ENCODE assay signal across 29 cellular contexts in genomic region chr10:125479059-125479458, GRCh38.
DNase-seq lines count a peak whose midpoint lies in the region; ATAC-seq, FAIRE-seq and TF ChIP-seq lines count a peak whose summit lies in the region.
"Had no signal": no experiment of that assay in that cellular context is flagged by ENCODE, and none has a peak within 500 bp of the region (broad histone marks: within the 10 kb centered on the region; RNA-seq: fewer than 3 reads in every experiment).

No MANE protein-coding gene starts in this region.

- no peak overlapping the region for H3K14ac ChIP-seq in H1 (ENCODE audit: insufficient read length)

- whole genome bisulfite sequencing in H1 (ENCODE audit: extremely low coverage in 1 of 2, insufficient coverage in 1 of 2, insufficient read length in 1 of 2, insufficient replicate concordance in 2 of 2, low coverage in 1 of 2, low lambda C conversion rate in 2 of 2, missing lambda C conversion rate in 1 of 2), 2 experiments, result 93% methylated on average over 4 of the region's 4 CpGs; no CpG with 5 or more reads in 1 of the 2 experiments
- WGBS in endodermal cell (ENCODE audit: insufficient coverage in 1 of 2, insufficient read length in 1 of 2), 2 experiments, result 86 to 100% methylated on average over 2 to 4 of the region's 4 CpGs

- no peaks in the 10 kb centered on the region for H3K9me3 Mint-ChIP-seq in endodermal cell
- H3K9me3 Mint-ChIP-seq: natural killer cell; stimulated activated memory B cell treated with anti-CD40 and anti-IgM and Interleukin-4, amounts not matched to agents 10 μg/mL and 1 μg/mL and 100 μg/mL, for 72 hours; T-helper 1 cell treated with Interleukin-12 subunit alpha and Interleukin-12 subunit beta and Interleukin-4 antibody, amounts not matched to agents 30 μg/mL and 1 μg/mL, for 36 hours had no signal

- H3K4me3 Mint-ChIP-seq in endodermal cell, result no peak overlapping the region
- H3K4me3 Mint-ChIP-seq: natural killer cell; stimulated activated memory B cell treated with anti-CD40 and anti-IgM and Interleukin-4, amounts not matched to agents 10 μg/mL and 1 μg/mL and 100 μg/mL, for 72 hours; T-helper 1 cell treated with Interleukin-12 subunit alpha and Interleukin-12 subunit beta and Interleukin-4 antibody, amounts not matched to agents 30 μg/mL and 1 μg/mL, for 36 hours had no signal

- no peak overlapping the region for H3K27ac Mint-ChIP-seq in endodermal cell
- H3K27ac Mint-ChIP-seq: natural killer cell; stimulated activated memory B cell treated with anti-CD40 and anti-IgM and Interleukin-4, amounts not matched to agents 10 μg/mL and 1 μg/mL and 100 μg/mL, for 72 hours; T-helper 1 cell treated with Interleukin-12 subunit alpha and Interleukin-12 subunit beta and Interleukin-4 antibody, amounts not matched to agents 30 μg/mL and 1 μg/mL, for 36 hours had no signal

- no peaks in the 10 kb centered on the region for H3K79me2 ChIP-seq in H1 (ENCODE audit: control insufficient read depth in 1 of 2, insufficient read depth in 2 of 2, low read length in 2 of 2)

- POLR2A ChIA-PET in H1 (lab: Charles Lee; ENCODE audit: partially characterized antibody), result no interaction called here

- H3K4me1 Mint-ChIP-seq in endodermal cell, result peaks cover 37% of the 10 kb centered on the region
- H3K4me1 Mint-ChIP-seq: natural killer cell; stimulated activated memory B cell treated with anti-CD40 and anti-IgM and Interleukin-4, amounts not matched to agents 10 μg/mL and 1 μg/mL and 100 μg/mL, for 72 hours had no signal

- no peak for FAIRE-seq in H1 (lab: Jason Lieb, UNC)
- FAIRE-seq: RCC 7860 had no signal

- H4K20me1 ChIP-seq in H1 (replicated peaks in 1 of 2; ENCODE audit: control insufficient read depth in 1 of 2, insufficient read depth in 2 of 2, low read length in 2 of 2), result no peaks in the 10 kb centered on the region

- TF ChIP-seq CTCF in HFF-Myc (IDR thresholded peaks at IDR 0.05; ENCODE audit: low read depth, low read length, missing control alignments), result no peak
- no peak for TF ChIP-seq CTCF in RWPE2 (IDR thresholded peaks at IDR 0.05; ENCODE audit: poor library complexity, severe bottlenecking)
- TF ChIP-seq CTCF in H1 (IDR thresholded peaks at IDR 0.05; ENCODE audit: control extremely low read depth in 1 of 3, insufficient read depth in 1 of 3, low read depth in 1 of 3, low read length in 3 of 3), result no peak
- no peak for TF ChIP-seq CTCF in endodermal cell (conservative IDR thresholded peaks at IDR 0.05)

- H4K8ac ChIP-seq in H1 (ENCODE audit: extremely low read depth, insufficient read depth, low read length), result no peak overlapping the region

- H3K9ac ChIP-seq in H1 (replicated peaks in 1 of 4; ENCODE audit: extremely low read depth in 1 of 4, low read depth in 3 of 4, low read length in 3 of 4), result no peak overlapping the region
- no peak overlapping the region for H3K9ac ChIP-seq in endodermal cell (ENCODE audit: extremely low read depth, low read length, poor library complexity, severe bottlenecking)

- TF ChIP-seq RAD21 in H1 (IDR thresholded peaks at IDR 0.05 in 1 of 2, conservative IDR thresholded peaks at IDR 0.05 in 1 of 2; ENCODE audit: low read depth in 2 of 2, low read length in 2 of 2), result no peak

- no peak overlapping the region for H3K4me3 ChIP-seq in HFF-Myc (replicated peaks; ENCODE audit: low read depth, low read length)
- H3K4me3 ChIP-seq in RWPE2 (ENCODE audit: severe bottlenecking), result no peak overlapping the region
- no peak overlapping the region for H3K4me3 ChIP-seq in H1 (ENCODE audit: extremely low read depth in 1 of 4, insufficient read depth in 2 of 4, low read depth in 3 of 4, low read length in 4 of 4)
- no peak overlapping the region for H3K4me3 ChIP-seq in skeletal muscle cell (ENCODE audit: low read depth, low read length)
- H3K4me3 ChIP-seq in endodermal cell (ENCODE audit: low read length), result no peak overlapping the region
- H3K4me3 ChIP-seq: spleen, testis, vagina had no signal

- no peak overlapping the region for H3K18ac ChIP-seq in H1 (ENCODE audit: extremely low read depth, low read length)

- no peak overlapping the region for H2BK15ac ChIP-seq in H1 (ENCODE audit: low read length)

- no peak overlapping the region for H2BK120ac ChIP-seq in H1 (replicated peaks; ENCODE audit: low read depth, low read length)

- 0 out of 2 replicates have a peak overlapping the region, but pooled peaks have one; percentile 37 for H2AFZ ChIP-seq in H1 (ENCODE audit: low read length)

- no peak overlapping the region for H2BK5ac ChIP-seq in H1 (ENCODE audit: low read depth, low read length)

- H4K91ac ChIP-seq in H1 (replicated peaks; ENCODE audit: insufficient read length, low read length), result no peak overlapping the region

- H3K23ac ChIP-seq in H1 (ENCODE audit: insufficient read length), result no peak overlapping the region

- peaks cover 11% of the 10 kb centered on the region for H3K4me1 ChIP-seq in RWPE2 (ENCODE audit: insufficient read depth, poor library complexity, severe bottlenecking)
- peaks cover 2 to 5% (median 3%) of the 10 kb centered on the region in 4 experiments; a peak in 4 of 7 replicates for H3K4me1 ChIP-seq in H1 (replicated peaks in 1 of 4; ENCODE audit: control insufficient read depth in 3 of 4, insufficient read depth in 4 of 4, low read length in 3 of 4)
- H3K4me1 ChIP-seq in endodermal cell (ENCODE audit: control insufficient read depth, insufficient read depth, low read length), result peaks cover 5% of the 10 kb centered on the region
- H3K4me1 ChIP-seq: Caco-2, spleen, testis, vagina had no signal

- TF ChIP-seq POLR2A in H1 (IDR thresholded peaks at IDR 0.05; ENCODE audit: control extremely low read depth in 1 of 2, low read depth in 2 of 2, low read length in 2 of 2), result no peak

- H2AK5ac ChIP-seq in H1 (ENCODE audit: low read depth, low read length), result no peak overlapping the region

- H2BK12ac ChIP-seq in H1 (ENCODE audit: low read depth, low read length), result no peak overlapping the region

- no peak overlapping the region for H2BK20ac ChIP-seq in H1 (ENCODE audit: low read length)

- H3K4me2 ChIP-seq in H1 (ENCODE audit: insufficient read depth in 1 of 2, low read depth in 2 of 2, low read length in 2 of 2), result no peak overlapping the region

- H3K23me2 ChIP-seq in H1 (ENCODE audit: low read depth, low read length), result no peaks in the 10 kb centered on the region

- H3K36me3 ChIP-seq in RWPE2 (ENCODE audit: low read depth) (no peaks in the 10 kb centered on the region), H1 (ENCODE audit: control insufficient read depth in 2 of 4, insufficient read depth in 4 of 4, low read length in 3 of 4) (no peaks in the 10 kb centered on the region), endodermal cell (ENCODE audit: control insufficient read depth, insufficient read depth, low read length) (no peaks in the 10 kb centered on the region)
- H3K36me3 ChIP-seq: spleen, vagina had no signal

- H3K4ac ChIP-seq in H1 (replicated peaks; ENCODE audit: insufficient read length, low read depth, low read length), result no peak overlapping the region

- no peaks in the 10 kb centered on the region for H3K9me3 ChIP-seq in RWPE2 (ENCODE audit: severe bottlenecking)
- H3K9me3 ChIP-seq in H1 (ENCODE audit: insufficient read depth in 2 of 2, low read depth in 1 of 2, low read length in 1 of 2), result no peaks in the 10 kb centered on the region
- H3K9me3 ChIP-seq in endodermal cell (ENCODE audit: control insufficient read depth, low read length), result no peaks in the 10 kb centered on the region
- H3K9me3 ChIP-seq: Caco-2, spleen, testis, vagina had no signal

- peak; percentile 7 for DNase-seq in HFF-Myc (ENCODE audit: extremely low read depth, low read depth)
- DNase-seq in RWPE2 (ENCODE audit: low spot score), result no peak
- DNase-seq in H1 (ENCODE audit: low read depth in 1 of 2, low spot score in 2 of 2), result no peak
- DNase-seq in skeletal muscle cell (ENCODE audit: low read depth), result peak; percentile 0
- DNase-seq in HT-29 (ENCODE audit: low spot score), result no peak
- no peak for DNase-seq in endodermal cell
- DNase-seq: activated CD4-positive, CD25-positive, alpha-beta regulatory T cell treated with anti-CD3 and anti-CD28 coated beads, Interleukin-2, amount 50 U/mL, for 72 hours; activated gamma-delta T cell treated with Interleukin-2 at 50 U/mL for 16 hours; activated T-cell treated with anti-CD3 and anti-CD28 coated beads, Interleukin-2, amount 50 U/mL, for 1 hour; C1 segment of cervical spinal cord; Caco-2; central memory CD4-positive, alpha-beta T cell; erythroblast; foreskin melanocyte; KG1; left ventricle myocardium superior; MV-4-11; natural killer cell; NCI-H2171 treated with DMSO at 0.1 percent for 48 hours; NCI-H524 treated with DMSO at 0.1 percent for 48 hours; NK-92 treated with Interleukin-12 subunit alpha and Interleukin-12 subunit beta, amount 100 ng/mL, for 24 hours; spleen; stimulated activated CD4-positive, alpha-beta T cell treated with anti-CD3 and anti-CD28 coated beads, Interleukin-4, amount 100 ng/mL, for 1 hour; testis had no signal

- H3K27ac ChIP-seq in RWPE2 (ENCODE audit: poor library complexity, severe bottlenecking) (peak overlapping the region; percentile 19), H1 (ENCODE audit: low read depth, low read length) (no peak overlapping the region), endodermal cell (ENCODE audit: low read depth, low read length) (no peak overlapping the region)
- H3K27ac ChIP-seq: spleen, testis, vagina had no signal

- CTCF ChIA-PET in H1 (lab: Charles Lee; ENCODE audit: partially characterized antibody), result interaction anchor here (0.6 kb wide), 1 partner anchor 14 kb away, joined by 5 read pairs; no protein-coding TSS in a partner anchor

- H3K36me3 Mint-ChIP-seq in endodermal cell (ENCODE audit: low read depth), result no peaks in the 10 kb centered on the region
- H3K36me3 Mint-ChIP-seq: natural killer cell; stimulated activated memory B cell treated with anti-CD40 and anti-IgM and Interleukin-4, amounts not matched to agents 10 μg/mL and 1 μg/mL and 100 μg/mL, for 72 hours had no signal

- no peak overlapping the region for H3K56ac ChIP-seq in H1 (replicated peaks; ENCODE audit: insufficient read length, low read depth, low read length)

- TF ChIP-seq EP300 in H1 (IDR thresholded peaks at IDR 0.05; ENCODE audit: borderline replicate concordance in 1 of 2, low read depth in 2 of 2, low read length in 2 of 2), result no peak

- peak; percentile 96 for ATAC-seq in RWPE2 (ENCODE audit: low read depth)
- ATAC-seq in GM18502 (IDR thresholded peaks at IDR 0.05; ENCODE audit: poor library complexity, unreplicated experiment), result no peak
- ATAC-seq: left ventricle myocardium superior; natural killer cell; stimulated activated memory B cell treated with anti-CD40 and anti-IgM and Interleukin-4, amounts not matched to agents 10 μg/mL and 1 μg/mL and 100 μg/mL, for 72 hours had no signal

- no peaks in the 10 kb centered on the region for H3K79me1 ChIP-seq in H1 (ENCODE audit: low read depth, low read length)

- H3K27me3 ChIP-seq in RWPE2 (ENCODE audit: insufficient read depth, poor library complexity, severe bottlenecking), result peaks cover 18% of the 10 kb centered on the region
- no peaks in the 10 kb centered on the region for H3K27me3 ChIP-seq in H1 (replicated peaks in 1 of 4; ENCODE audit: control insufficient read depth in 3 of 4, extremely low read depth in 1 of 4, insufficient read depth in 3 of 4, low read length in 3 of 4)
- peaks cover 14% of the 10 kb centered on the region for H3K27me3 ChIP-seq in endodermal cell (ENCODE audit: control insufficient read depth, insufficient read depth, low read length, poor library complexity, severe bottlenecking)
- H3K27me3 ChIP-seq: testis, vagina had no signal

- peaks cover 12% of the 10 kb centered on the region for H3K27me3 Mint-ChIP-seq in endodermal cell (ENCODE audit: insufficient read depth)

- no peak overlapping the region for H4K5ac ChIP-seq in H1 (ENCODE audit: insufficient read length, low read depth, low read length)

Comparison
In these comparisons a context has a peak if more than half of its experiments do, and no peak if none do; other contexts are left out.
1. DNase-seq: peak in HFF-Myc (single experiment) and skeletal muscle cell (single experiment); none in RWPE2 (single experiment), H1 (0 of 2), HT-29 (single experiment) and endodermal cell (single experiment).